14 cellular contexts compared by ENCODE assay signal in genomic region chr20:50727792-50728485, GRCh38. TPM values are rescaled to one million over a fixed set of nuclear protein-coding genes. Genes with fewer than 3 reads are reported as not detected.
A peak's percentile ranks its signal among the peaks of the same experiment; 100 is the strongest.
DNase-seq lines count a peak whose midpoint lies in the region; ATAC-seq, FAIRE-seq and TF ChIP-seq lines count a peak whose summit lies in the region.
"Had no signal": no experiment of that assay in that cellular context is flagged by ENCODE, and none has a peak within 500 bp of the region (broad histone marks: within the 10 kb centered on the region; RNA-seq: fewer than 3 reads in every experiment).

No MANE protein-coding gene starts in this region.

- no peak overlapping the region for H3K4me2 ChIP-seq in Karpas-422 (ENCODE audit: low read depth, low read length, poor library complexity, severe bottlenecking)
- no peak overlapping the region for H3K4me2 ChIP-seq in K562 (ENCODE audit: insufficient read depth, low read length)
- no peak overlapping the region for H3K4me2 ChIP-seq in smooth muscle cell

- H3K27ac Mint-ChIP-seq in effector memory CD8-positive, alpha-beta T cell, result no peak overlapping the region
- H3K27ac Mint-ChIP-seq: activated CD8-positive, alpha-beta T cell treated with anti-CD3 and anti-CD28 coated beads, Interleukin-2, amount 10 ng/mL, durations not matched to agents 7 days and 5 days; activated naive CD4-positive, alpha-beta T cell treated with anti-CD3 and anti-CD28 coated beads, Interleukin-2, amount 10 ng/mL, durations not matched to agents 7 days and 5 days had no signal

- H3K79me2 ChIP-seq in Karpas-422 (ENCODE audit: low read length) (peaks cover 15% of the 10 kb centered on the region), K562 (ENCODE audit: control insufficient read depth, insufficient read depth, low read length) (peaks cover 17% of the 10 kb centered on the region), smooth muscle cell (ENCODE audit: low read depth) (no peaks in the 10 kb centered on the region)

- TF ChIP-seq CTCF in K562 (IDR thresholded peaks at IDR 0.05 in 2 of 3, conservative IDR thresholded peaks at IDR 0.05 in 1 of 3; ENCODE audit: insufficient read depth in 2 of 3, low read depth in 1 of 3, low read length in 3 of 3) (no peak), kidney epithelial cell (IDR thresholded peaks at IDR 0.05; ENCODE audit: insufficient read depth, low read length, poor library complexity, severe bottlenecking) (no peak), smooth muscle cell (IDR thresholded peaks at IDR 0.05; ENCODE audit: borderline replicate concordance, insufficient read depth, poor library complexity, severe bottlenecking) (no peak)

- H2AFZ ChIP-seq in Karpas-422 (ENCODE audit: low read length), result peak overlapping the region; percentile 28; the same call in 1 of the 2 replicates
- peak overlapping the region; percentile 69 for H2AFZ ChIP-seq in K562 (ENCODE audit: low read depth, low read length)
- no peak overlapping the region for H2AFZ ChIP-seq in smooth muscle cell (ENCODE audit: low read depth)

- DNase-seq in Karpas-422 (no peak), K562 (ENCODE audit: extremely low read depth in 1 of 4, low spot score in 3 of 4) (no peak), kidney epithelial cell (ENCODE audit: low read depth) (peak; percentile 81), smooth muscle cell (lab: John Stamatoyannopoulos, UW; ENCODE audit: unreplicated experiment) (no peak), putamen (ENCODE audit: low spot score) (no peak), SHP77 (lab: John Stamatoyannopoulos, UW) (no peak), NCI-H345 (lab: John Stamatoyannopoulos, UW) (no peak)
- no peak for DNase-seq in effector memory CD8-positive, alpha-beta T cell
- DNase-seq: activated CD8-positive, alpha-beta T cell treated with anti-CD3 and anti-CD28 coated beads, Interleukin-2, amount 10 ng/mL, durations not matched to agents 7 days and 5 days; activated naive CD4-positive, alpha-beta T cell treated with anti-CD3 and anti-CD28 coated beads, Interleukin-2, amount 10 ng/mL, durations not matched to agents 7 days and 5 days; GF-D8; left ventricle myocardium superior; NCI-H2029 had no signal

- no peaks in the 10 kb centered on the region for H3K9me1 ChIP-seq in K562 (ENCODE audit: control insufficient read depth, insufficient read depth, low read length)

- intact Hi-C loops in K562 (cut with micrococcal nuclease), result no loop called here

- H3K4me1 ChIP-seq in Karpas-422 (ENCODE audit: low read length) (peaks cover 15% of the 10 kb centered on the region), K562 (replicated peaks in 1 of 2; ENCODE audit: control insufficient read depth in 2 of 2, insufficient read depth in 2 of 2, low read length in 2 of 2) (peaks cover 41 to 53% of the 10 kb centered on the region in 2 experiments), smooth muscle cell (ENCODE audit: low read depth) (peaks cover 29% of the 10 kb centered on the region)

- no peaks in the 10 kb centered on the region for H3K9me3 ChIP-seq in Karpas-422 (ENCODE audit: low read length)
- H3K9me3 ChIP-seq in K562 (replicated peaks; ENCODE audit: control insufficient read depth, insufficient read depth, low read depth, low read length), result no peaks in the 10 kb centered on the region
- H3K9me3 ChIP-seq in smooth muscle cell (replicated peaks; ENCODE audit: low read depth), result no peaks in the 10 kb centered on the region

- H3K36me3 Mint-ChIP-seq in effector memory CD8-positive, alpha-beta T cell (ENCODE audit: insufficient read depth), result peaks cover 6% of the 10 kb centered on the region
- H3K36me3 Mint-ChIP-seq: activated naive CD4-positive, alpha-beta T cell treated with anti-CD3 and anti-CD28 coated beads, Interleukin-2, amount 10 ng/mL, durations not matched to agents 7 days and 5 days had no signal

- H4K20me1 ChIP-seq in Karpas-422 (ENCODE audit: insufficient read depth, low read depth, low read length), result no peaks in the 10 kb centered on the region
- no peaks in the 10 kb centered on the region for H4K20me1 ChIP-seq in K562 (replicated peaks; ENCODE audit: control insufficient read depth, insufficient read depth, low read length)
- H4K20me1 ChIP-seq in smooth muscle cell (ENCODE audit: low read depth), result peaks cover 2% of the 10 kb centered on the region

- ATAC-seq in K562, result no peak
- ATAC-seq in effector memory CD8-positive, alpha-beta T cell (replicated peaks), result no peak
- ATAC-seq: activated CD8-positive, alpha-beta T cell treated with anti-CD3 and anti-CD28 coated beads, Interleukin-2, amount 10 ng/mL, durations not matched to agents 7 days and 5 days; left ventricle myocardium superior had no signal

- 65% methylated on average over 8 of the region's 8 CpGs for WGBS in K562 (ENCODE audit: insufficient coverage, low coverage, missing lambda C conversion rate)
- 74% methylated on average over 8 of the region's 8 CpGs for WGBS in smooth muscle cell (ENCODE audit: low lambda C conversion rate)

- POLR2A ChIA-PET in K562 (lab: Yijun Ruan, JAX), result interaction anchor here (0.7 to 4.2 kb wide), 6 partner anchors 9 to 1063 kb away, joined by 3 to 21 read pairs (median 4); no protein-coding TSS in a partner anchor

- H3K9me3 Mint-ChIP-seq in effector memory CD8-positive, alpha-beta T cell, result no peaks in the 10 kb centered on the region
- H3K9me3 Mint-ChIP-seq: activated naive CD4-positive, alpha-beta T cell treated with anti-CD3 and anti-CD28 coated beads, Interleukin-2, amount 10 ng/mL, durations not matched to agents 7 days and 5 days had no signal

- no peaks in the 10 kb centered on the region for H3K27me3 Mint-ChIP-seq in effector memory CD8-positive, alpha-beta T cell
- H3K27me3 Mint-ChIP-seq: activated naive CD4-positive, alpha-beta T cell treated with anti-CD3 and anti-CD28 coated beads, Interleukin-2, amount 10 ng/mL, durations not matched to agents 7 days and 5 days had no signal

- no peaks in the 10 kb centered on the region for H3K36me3 ChIP-seq in Karpas-422 (ENCODE audit: insufficient read depth, low read length)
- H3K36me3 ChIP-seq in K562 (ENCODE audit: control insufficient read depth, insufficient read depth, low read length), result no peaks in the 10 kb centered on the region
- H3K36me3 ChIP-seq in kidney epithelial cell (ENCODE audit: control insufficient read depth, insufficient read depth, low read length), result no peaks in the 10 kb centered on the region
- H3K36me3 ChIP-seq in smooth muscle cell (ENCODE audit: low read depth), result no peaks in the 10 kb centered on the region

- in situ Hi-C loops in K562 (cut with MboI), result no loop called here

- H3F3A ChIP-seq in smooth muscle cell (ENCODE audit: low read depth), result peaks cover 23% of the 10 kb centered on the region

- peaks cover 2% of the 10 kb centered on the region; the same call in 1 of the 2 replicates for H3K27me3 ChIP-seq in Karpas-422 (ENCODE audit: low read length)
- no peaks in the 10 kb centered on the region for H3K27me3 ChIP-seq in K562 (ENCODE audit: control insufficient read depth in 2 of 2, insufficient read depth in 2 of 2, low read length in 2 of 2)
- no peaks in the 10 kb centered on the region for H3K27me3 ChIP-seq in kidney epithelial cell (ENCODE audit: control insufficient read depth, insufficient read depth, low read length)
- peaks cover 13% of the 10 kb centered on the region for H3K27me3 ChIP-seq in smooth muscle cell (ENCODE audit: low read depth)

- TF ChIP-seq POLR2A in K562 (conservative IDR thresholded peaks at IDR 0.05), result no peak

- TF ChIP-seq RAD21 in K562 (CRISPR knock-in tag; conservative IDR thresholded peaks at IDR 0.05 in 1 of 2, IDR thresholded peaks at IDR 0.05 in 1 of 2), result no peak

- no peak for FAIRE-seq in K562 (lab: Jason Lieb, UNC)

- no TSS peak for BruUV-seq in K562 (replicated peaks; lab: Mats Ljungman, UMichigan)

- H3K9ac ChIP-seq in Karpas-422 (ENCODE audit: low read length) (no peak overlapping the region), K562 (ENCODE audit: insufficient read depth in 1 of 2, low read depth in 2 of 2, low read length in 2 of 2) (peak overlapping the region; percentile 8 to 31; a peak in 2 of 4 replicates), smooth muscle cell (ENCODE audit: low read depth) (no peak overlapping the region)

- H3K27ac ChIP-seq in Karpas-422 (ENCODE audit: low read length), result no peak overlapping the region
- H3K27ac ChIP-seq in K562 (ENCODE audit: extremely low read depth, low read depth, low read length), result peak overlapping the region; percentile 29; the same call in 2 of the 3 replicates
- H3K27ac ChIP-seq in smooth muscle cell (ENCODE audit: low read depth), result peak overlapping the region; percentile 85
- H3K27ac ChIP-seq: C4-2B had no signal

- CTCF ChIA-PET in K562 (lab: Yijun Ruan, JAX; ENCODE audit: low intra/inter-chr PET ratio), result no interaction called here

- TF ChIP-seq EP300 in K562 (IDR thresholded peaks at IDR 0.05; ENCODE audit: low read length), result no peak

- peaks cover 7 to 10% of the 10 kb centered on the region in 2 donors for H3K4me1 Mint-ChIP-seq in effector memory CD8-positive, alpha-beta T cell (ENCODE audit: low read depth in 2 of 2)

- no peak overlapping the region for H3K4me3 ChIP-seq in Karpas-422 (ENCODE audit: low read length)
- H3K4me3 ChIP-seq in K562, result no peak overlapping the region
- H3K4me3 ChIP-seq in kidney epithelial cell (ENCODE audit: low read depth, low read length), result no peak overlapping the region
- no peak overlapping the region for H3K4me3 ChIP-seq in smooth muscle cell

- no peaks in the 10 kb centered on the region for H3K9me2 ChIP-seq in Karpas-422 (replicated peaks; ENCODE audit: insufficient read depth, low read length)

- H3K4me3 Mint-ChIP-seq in effector memory CD8-positive, alpha-beta T cell, result no peak overlapping the region
- H3K4me3 Mint-ChIP-seq: activated CD8-positive, alpha-beta T cell treated with anti-CD3 and anti-CD28 coated beads, Interleukin-2, amount 10 ng/mL, durations not matched to agents 7 days and 5 days; activated naive CD4-positive, alpha-beta T cell treated with anti-CD3 and anti-CD28 coated beads, Interleukin-2, amount 10 ng/mL, durations not matched to agents 7 days and 5 days had no signal

RNA-seq across cellular contexts. Expression of gene PARD6B, which starts 3.4 kb away (rescaled TPM):
- 2.6 and 5.9 TPM in 2 replicates for total RNA-seq in Karpas-422 (2014; rRNA removed; shearing (Covaris generic); ENCODE audit: low replicate concordance)
- 9.8 and 24.9 TPM in 2 replicates for total RNA-seq in K562 (2011; cell fraction: chromatin; rRNA removed; ENCODE audit: low replicate concordance)
- total RNA-seq in K562 (2011; cell fraction: nucleolus; rRNA removed), result 5.3 and 6.2 TPM in 2 replicates
- 12.7 and 15.3 TPM in 2 replicates for total RNA-seq in K562 (2011; cell fraction: nucleoplasm; rRNA removed)
- total RNA-seq in K562 (2014; rRNA removed) (5.5 and 5.9 TPM in 2 replicates), K562 (2014; rRNA removed; fragmentation: Illumina TruSeq; extraction: Trizol) (10.4 and 12.7 TPM in 2 replicates), K562 (2015; rRNA removed; fragmentation: Illumina TruSeq; extraction: Trizol) (9.0 and 9.8 TPM in 2 replicates), K562 (2021) (12.0 and 12.3 TPM in 2 replicates), kidney epithelial cell (23.7 and 24.0 TPM in 2 replicates), smooth muscle cell (4.6 and 6.5 TPM in 2 replicates)
- polyA plus RNA-seq in K562 (2011; rRNA removed) (4.5 and 5.3 TPM in 2 replicates), K562 (2014; fragmentation: Illumina TruSeq; extraction: Trizol) (1.7 and 2.5 TPM in 2 replicates), K562 (2014; fragmentation: Nextera tagmentation; extraction: Ambion mirVana) (1 to 10 TPM; 2.7 to 7.4 TPM), K562 (2014; rRNA removed) (2.5 and 2.6 TPM in 2 replicates), smooth muscle cell (0.26 and 1.7 TPM in 2 replicates)
- 1.5 and 2.7 TPM in 2 replicates for polyA plus RNA-seq in K562 (2011; cell fraction: cytosol; rRNA removed)
- polyA plus RNA-seq in K562 (2011; cell fraction: nucleus; rRNA removed), result 1.9 and 2.6 TPM in 2 replicates
- polyA plus RNA-seq in K562 (2012), result 0.96 and 1.2 TPM in 2 replicates
- polyA minus RNA-seq in K562 (2011; rRNA and poly(A)+ RNA removed), result 10.1 and 10.3 TPM in 2 replicates
- polyA minus RNA-seq in K562 (2011; cell fraction: cytosol; rRNA and poly(A)+ RNA removed), result 5.6 and 5.7 TPM in 2 replicates
- 2.2 and 3.1 TPM in 2 replicates for polyA minus RNA-seq in K562 (2011; cell fraction: nucleus; rRNA and poly(A)+ RNA removed)

RNA-seq across cellular contexts. Expression of gene RIPOR3, which starts 36.6 kb away (rescaled TPM):
- total RNA-seq in Karpas-422 (2014; rRNA removed; shearing (Covaris generic); ENCODE audit: low replicate concordance), result not detected in 2 replicates
- 220 and 451 TPM in 2 replicates for total RNA-seq in K562 (2011; cell fraction: chromatin; rRNA removed; ENCODE audit: low replicate concordance)
- 258 and 278 TPM in 2 replicates for total RNA-seq in K562 (2011; cell fraction: nucleolus; rRNA removed)
- 187 and 217 TPM in 2 replicates for total RNA-seq in K562 (2011; cell fraction: nucleoplasm; rRNA removed)
- total RNA-seq in K562 (2014; rRNA removed), result 22.3 and 28.3 TPM in 2 replicates
- 9.2 and 15.5 TPM in 2 replicates for total RNA-seq in K562 (2014; rRNA removed; fragmentation: Illumina TruSeq; extraction: Trizol)
- total RNA-seq in K562 (2015; rRNA removed; fragmentation: Illumina TruSeq; extraction: Trizol), result 12.8 and 13.3 TPM in 2 replicates
- 43.3 and 46.1 TPM in 2 replicates for total RNA-seq in K562 (2021)
- polyA plus RNA-seq in K562 (2011; rRNA removed), result 48.8 and 65.1 TPM in 2 replicates
- 23.4 and 24.4 TPM in 2 replicates for polyA plus RNA-seq in K562 (2011; cell fraction: cytosol; rRNA removed)
- polyA plus RNA-seq in K562 (2011; cell fraction: nucleus; rRNA removed), result 468 and 642 TPM in 2 replicates
- polyA plus RNA-seq in K562 (2012), result 23.3 and 29.2 TPM in 2 replicates
- 21.4 and 23.4 TPM in 2 replicates for polyA plus RNA-seq in K562 (2014; fragmentation: Illumina TruSeq; extraction: Trizol)
- 1 to 10 TPM; 3.3 to 3.8 TPM for polyA plus RNA-seq in K562 (2014; fragmentation: Nextera tagmentation; extraction: Ambion mirVana)
- polyA plus RNA-seq in K562 (2014; rRNA removed), result 62.7 and 66.4 TPM in 2 replicates
- polyA minus RNA-seq in K562 (2011; rRNA and poly(A)+ RNA removed), result 12.5 and 15.4 TPM in 2 replicates
- 15.8 and 20.2 TPM in 2 replicates for polyA minus RNA-seq in K562 (2011; cell fraction: cytosol; rRNA and poly(A)+ RNA removed)
- 65.3 and 73.8 TPM in 2 replicates for polyA minus RNA-seq in K562 (2011; cell fraction: nucleus; rRNA and poly(A)+ RNA removed)
- 0.08 and 0.41 TPM in 2 replicates for total RNA-seq in kidney epithelial cell
- 0.18 and 0.40 TPM in 2 replicates for total RNA-seq in smooth muscle cell
- 1.2 and 4.9 TPM in 2 replicates for polyA plus RNA-seq in smooth muscle cell
- total RNA-seq: activated CD8-positive, alpha-beta T cell treated with anti-CD3 and anti-CD28 coated beads, Interleukin-2, amount 10 ng/mL, durations not matched to agents 7 days and 5 days had no signal

Comparison
In these comparisons a context has a peak if more than half of its experiments do, and no peak if none do; other contexts are left out.
1. H3K9ac ChIP-seq: peak in K562 (2 of 2); none in Karpas-422 (single experiment) and smooth muscle cell (single experiment).